In genomic region chr2:207223051-207223450, GRCh38 we compare ENCODE assay signal across 8 cellular contexts. TPM values are rescaled to one million over a fixed set of nuclear protein-coding genes. Genes with fewer than 3 reads are reported as not detected.
DNase-seq lines count a peak whose midpoint lies in the region; ATAC-seq and TF ChIP-seq lines count a peak whose summit lies in the region.
"Had no signal": no experiment of that assay in that cellular context is flagged by ENCODE, and none has a peak within 500 bp of the region (broad histone marks: within the 10 kb centered on the region; RNA-seq: fewer than 3 reads in every experiment).

No MANE protein-coding gene starts in this region.

- ATAC-seq in GM18520 (IDR thresholded peaks at IDR 0.05; ENCODE audit: unreplicated experiment) (peak; percentile 86), GM21786 (IDR thresholded peaks at IDR 0.05; ENCODE audit: unreplicated experiment) (peak; percentile 78), T-cell (replicated peaks in 1 of 4) (no peak)
- ATAC-seq: Panc1 had no signal

- DNase-seq in NCI-H146 treated with DMSO at 0.1 percent for 48 hours (lab: John Stamatoyannopoulos, UW; ENCODE audit: unreplicated experiment): peak; percentile 22
- peak; percentile 58 for DNase-seq in fibroblast of villous mesenchyme (ENCODE audit: low read depth)
- DNase-seq in SK-N-DZ (ENCODE audit: low spot score): no peak
- no peak for DNase-seq in T-cell
- DNase-seq in DMS79 (lab: John Stamatoyannopoulos, UW): no peak

- no peak overlapping the region for H3K27ac Mint-ChIP-seq in T-cell

- H3K9me3 Mint-ChIP-seq in T-cell: no peaks in the 10 kb centered on the region

- POLR2A ChIA-PET in T-cell (lab: Charles Lee): no interaction called here

- H3K4me1 Mint-ChIP-seq in T-cell: peaks cover 23 to 27% (median 23%) of the 10 kb centered on the region in 3 donors

- CTCF ChIA-PET in T-cell (lab: Charles Lee): no interaction called here

- no peak overlapping the region for H3K4me3 Mint-ChIP-seq in T-cell

- H3K36me3 Mint-ChIP-seq in T-cell: no peaks in the 10 kb centered on the region

- TF ChIP-seq CTCF in fibroblast of villous mesenchyme (IDR thresholded peaks at IDR 0.05; ENCODE audit: insufficient read depth, low read depth, low read length): no peak

- peaks cover 4 to 5% of the 10 kb centered on the region in 2 donors for H3K27me3 Mint-ChIP-seq in T-cell

- no peak overlapping the region for H3K4me3 ChIP-seq in fibroblast of villous mesenchyme (ENCODE audit: low read depth, low read length)

RNA-seq across cellular contexts. Expression of gene KLF7, which starts 57.3 kb away (rescaled TPM):
- total RNA-seq in fibroblast of villous mesenchyme (26.4 and 28.1 TPM in 2 replicates), T-cell (10 to 100 TPM; 56.8 to 90.6 (median 65.7) TPM)
- 18.2 and 23.0 TPM in 2 replicates for polyA plus RNA-seq in SK-N-DZ (2014; cell fraction: cytosol; rRNA removed)
- polyA plus RNA-seq in SK-N-DZ (2014; cell fraction: nucleus; rRNA removed): 9.6 and 24.4 TPM in 2 replicates

Comparison
In these comparisons a context has a peak if more than half of its experiments do, and no peak if none do; other contexts are left out.
1. ATAC-seq: peak in GM18520 (single experiment) and GM21786 (single experiment); none in T-cell (0 of 4).
2. DNase-seq: peak in NCI-H146 treated with DMSO at 0.1 percent for 48 hours (single experiment) and fibroblast of villous mesenchyme (single experiment); none in SK-N-DZ (single experiment), T-cell (0 of 34) and DMS79 (single experiment).